ENCODE assay signal across 11 cellular contexts in the genomic region with DNA sequence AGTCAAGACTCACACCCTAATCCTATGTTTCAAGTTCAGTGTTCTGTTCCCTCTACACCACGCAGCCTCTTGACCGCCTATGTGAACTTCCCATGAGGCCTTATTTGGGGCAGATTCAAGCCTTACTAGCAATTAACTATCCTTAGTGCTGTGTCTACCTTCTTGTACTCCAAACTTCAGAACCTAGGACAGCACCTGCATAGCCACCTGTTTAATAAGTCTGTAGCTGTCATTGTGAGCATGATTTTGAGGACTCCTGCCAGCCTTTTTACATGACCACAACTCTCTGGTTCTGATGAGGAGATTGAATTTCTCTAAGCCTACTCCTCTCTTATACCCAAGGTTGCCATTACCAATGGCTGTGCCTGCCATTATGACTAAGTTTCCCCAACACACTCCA. TPM values are rescaled to one million over a fixed set of nuclear protein-coding genes. Genes with fewer than 3 reads are reported as not detected.
DNase-seq lines count a peak whose midpoint lies in the region; ATAC-seq and TF ChIP-seq lines count a peak whose summit lies in the region.
"Had no signal": no experiment of that assay in that cellular context is flagged by ENCODE, and none has a peak within 500 bp of the region (broad histone marks: within the 10 kb centered on the region; RNA-seq: fewer than 3 reads in every experiment).

No MANE protein-coding gene starts in this region.

- peak; percentile 52 for DNase-seq in A673 (ENCODE audit: low spot score)
- peak; percentile 6 for DNase-seq in GM20000 (ENCODE audit: low spot score)
- peak; percentile 53 for DNase-seq in RPMI8226
- DNase-seq in fibroblast of peridontal ligament (ENCODE audit: extremely low read depth): peak; percentile 33
- DNase-seq in stimulated activated CD4-positive, alpha-beta T cell treated with anti-CD3 and anti-CD28 coated beads, Interleukin-4, amount 100 ng/mL, for 1 hour: no peak
- DNase-seq in stimulated activated naive CD8-positive, alpha-beta T cell treated with anti-CD3 and anti-CD28 coated beads, Interleukin-15, amount 100 ng/mL, for 72 hours: no peak
- no peak for DNase-seq in mucosa of gallbladder (ENCODE audit: low spot score)

- H3K4me3 ChIP-seq in A673 (ENCODE audit: low read depth, low read length, poor library complexity, severe bottlenecking): no peak overlapping the region
- H3K4me3 ChIP-seq: suprapubic skin had no signal

- no peak overlapping the region for H3K27ac Mint-ChIP-seq in stimulated activated naive CD8-positive, alpha-beta T cell treated with anti-CD3 and anti-CD28 coated beads, Interleukin-15, amount 100 ng/mL, for 72 hours
- H3K27ac Mint-ChIP-seq: activated naive CD8-positive, alpha-beta T cell had no signal

- POLR2A ChIA-PET in A673 (lab: Charles Lee; ENCODE audit: low non-redundant PET): no interaction called here

- no peak overlapping the region for H3K4me3 Mint-ChIP-seq in stimulated activated naive CD8-positive, alpha-beta T cell treated with anti-CD3 and anti-CD28 coated beads, Interleukin-15, amount 100 ng/mL, for 72 hours
- H3K4me3 Mint-ChIP-seq: activated naive CD8-positive, alpha-beta T cell had no signal

- H3K27ac ChIP-seq in A673 (ENCODE audit: low read depth, low read length, poor library complexity, severe bottlenecking): no peak overlapping the region
- H3K27ac ChIP-seq: suprapubic skin had no signal

- intact Hi-C loops in A673 (cut with micrococcal nuclease; ENCODE audit: unreplicated experiment): loop anchor here (5.0 kb wide), 1 partner anchor 52 kb away; the partner anchor contains the start of gene PCSK1

- no peaks in the 10 kb centered on the region for H3K9me3 Mint-ChIP-seq in stimulated activated naive CD8-positive, alpha-beta T cell treated with anti-CD3 and anti-CD28 coated beads, Interleukin-15, amount 100 ng/mL, for 72 hours

- CTCF ChIA-PET in A673 (lab: Charles Lee): no interaction called here

- H3K4me1 Mint-ChIP-seq in stimulated activated naive CD8-positive, alpha-beta T cell treated with anti-CD3 and anti-CD28 coated beads, Interleukin-15, amount 100 ng/mL, for 72 hours: no peaks in the 10 kb centered on the region

- no peaks in the 10 kb centered on the region for H3K9me3 ChIP-seq in A673 (ENCODE audit: low read depth, low read length, poor library complexity, severe bottlenecking)
- H3K9me3 ChIP-seq: suprapubic skin had no signal

- H3K36me3 ChIP-seq in A673 (ENCODE audit: insufficient read depth, low read length, poor library complexity, severe bottlenecking): no peaks in the 10 kb centered on the region
- H3K36me3 ChIP-seq: suprapubic skin had no signal

- peaks cover 25% of the 10 kb centered on the region for H3K4me1 ChIP-seq in A673 (ENCODE audit: insufficient read depth, low read length, poor library complexity, severe bottlenecking)
- H3K4me1 ChIP-seq: suprapubic skin had no signal

- TF ChIP-seq CTCF in A673 (conservative IDR thresholded peaks at IDR 0.05; ENCODE audit: low read depth, low read length) (no peak), GM20000 (IDR thresholded peaks at IDR 0.05; ENCODE audit: extremely low read depth, missing control alignments) (no peak)

- peaks cover 7% of the 10 kb centered on the region for H3K27me3 Mint-ChIP-seq in stimulated activated naive CD8-positive, alpha-beta T cell treated with anti-CD3 and anti-CD28 coated beads, Interleukin-15, amount 100 ng/mL, for 72 hours
- H3K27me3 Mint-ChIP-seq: activated naive CD8-positive, alpha-beta T cell had no signal

- H3K27me3 ChIP-seq in A673 (replicated peaks; ENCODE audit: insufficient read depth, low read depth, low read length, poor library complexity): no peaks in the 10 kb centered on the region
- H3K27me3 ChIP-seq: suprapubic skin had no signal

- ATAC-seq in HG03460 (IDR thresholded peaks at IDR 0.05; ENCODE audit: unreplicated experiment): no peak
- no peak for ATAC-seq in stimulated activated naive CD8-positive, alpha-beta T cell treated with anti-CD3 and anti-CD28 coated beads, Interleukin-15, amount 100 ng/mL, for 72 hours

- no TSS peak for BruUV-seq in A673 (replicated peaks; lab: Mats Ljungman, UMichigan)

RNA-seq across cellular contexts. Expression of gene PCSK1, which starts 50.8 kb away (rescaled TPM):
- total RNA-seq in A673 (2021): 0.87 and 0.92 TPM in 2 replicates
- not detected for total RNA-seq in mucosa of gallbladder
- total RNA-seq: skeletal muscle tissue had no signal

Comparison
In these comparisons a context has a peak if more than half of its experiments do, and no peak if none do; other contexts are left out.
1. DNase-seq: peak in A673 (single experiment), GM20000 (single experiment), RPMI8226 (single experiment) and fibroblast of peridontal ligament (single experiment); none in stimulated activated CD4-positive, alpha-beta T cell treated with anti-CD3 and anti-CD28 coated beads, Interleukin-4, amount 100 ng/mL, for 1 hour (single experiment), stimulated activated naive CD8-positive, alpha-beta T cell treated with anti-CD3 and anti-CD28 coated beads, Interleukin-15, amount 100 ng/mL, for 72 hours (0 of 2) and mucosa of gallbladder (single experiment).